Comparison of ENCODE assay signal across 9 cellular contexts in genomic region chr11:120326228-120326627, GRCh38. TPM values are rescaled to one million over a fixed set of nuclear protein-coding genes. Genes with fewer than 3 reads are reported as not detected.
DNase-seq lines count a peak whose midpoint lies in the region; ATAC-seq and TF ChIP-seq lines count a peak whose summit lies in the region.
"Had no signal": no experiment of that assay in that cellular context is flagged by ENCODE, and none has a peak within 500 bp of the region (broad histone marks: within the 10 kb centered on the region; RNA-seq: fewer than 3 reads in every experiment).

No MANE protein-coding gene starts in this region.

- intact Hi-C loops in gastrocnemius medialis (cut with DNase I; ENCODE audit: low total_unique reads) = loop anchor here (5.0 kb wide), 1 partner anchor 161 kb away; no protein-coding TSS in a partner anchor

- H3K23me2 ChIP-seq in H9 (ENCODE audit: insufficient read length, low read depth, low read length, poor library complexity, severe bottlenecking) = peaks cover 4% of the 10 kb centered on the region

- H3K27me3 Mint-ChIP-seq in H9 (ENCODE audit: low read depth) (peaks cover 5% of the 10 kb centered on the region), WTC11 (ENCODE audit: low read depth) (peaks cover 16% of the 10 kb centered on the region)

- H3K56ac ChIP-seq in H9 (ENCODE audit: insufficient read length, low read depth, low read length) = no peak overlapping the region

- H3K27me3 ChIP-seq in H9 (ENCODE audit: insufficient read depth, low read length) (no peaks in the 10 kb centered on the region), gastrocnemius medialis (peaks cover 0 to 17% (median 0%) of the 10 kb centered on the region in 3 donors)

- H2BK5ac ChIP-seq in H9 (ENCODE audit: insufficient read length, low read length) = no peak overlapping the region

- H3K36me3 ChIP-seq in gastrocnemius medialis = no peaks in the 10 kb centered on the region

- POLR2A ChIA-PET in WTC11 (lab: Charles Lee) = no interaction called here

- H2BK15ac ChIP-seq in H9 (ENCODE audit: low read depth, low read length) = no peak overlapping the region

- no peak overlapping the region for H3K18ac ChIP-seq in H9 (ENCODE audit: insufficient read length, low read depth, low read length)

- no peak overlapping the region for H4K5ac ChIP-seq in H9 (ENCODE audit: insufficient read length, low read depth, low read length)

- H3K4ac ChIP-seq in H9 (ENCODE audit: low read depth, low read length) = no peak overlapping the region

- CTCF ChIA-PET in WTC11 (lab: Charles Lee) = interaction anchor here (1.1 to 2.5 kb wide), 2 partner anchors 9 to 23 kb away, joined by 3 to 26 read pairs; partner anchors contain the start of gene ARHGEF12

- no peak overlapping the region for H2BK12ac ChIP-seq in H9 (ENCODE audit: insufficient read length, low read depth, low read length)

- H3K4me1 ChIP-seq in H9 (ENCODE audit: insufficient read depth, low read length) (0 out of 2 replicates have a peak, but pooled peaks cover 2% of the 10 kb centered on the region), gastrocnemius medialis (peaks cover 4 to 6% of the 10 kb centered on the region in 2 donors)

- H3K4me1 Mint-ChIP-seq in H9 (peaks cover 14 to 15% of the 10 kb centered on the region in 2 experiments), WTC11 (peaks cover 17% of the 10 kb centered on the region)

- ATAC-seq in WTC11 = no peak
- ATAC-seq in gastrocnemius medialis = peak in 1 of 2 donors; percentile 32
- ATAC-seq in HG02981 (IDR thresholded peaks at IDR 0.05; ENCODE audit: unreplicated experiment) = no peak

- no peak overlapping the region for H4K91ac ChIP-seq in H9 (ENCODE audit: insufficient read length, low read depth, low read length)

- TF ChIP-seq POLR2A in gastrocnemius medialis (IDR thresholded peaks at IDR 0.05) = no peak

- H3K27ac Mint-ChIP-seq in H9 (no peak overlapping the region), WTC11 (no peak overlapping the region)

- H3K23ac ChIP-seq in H9 (ENCODE audit: insufficient read length, low read depth, low read length) = no peak overlapping the region

- no peaks in the 10 kb centered on the region for H3K9me3 ChIP-seq in H9 (ENCODE audit: control insufficient read depth, low read depth, low read length)
- no peaks in the 10 kb centered on the region for H3K9me3 ChIP-seq in gastrocnemius medialis

- H3K27ac ChIP-seq in H9 (ENCODE audit: insufficient read length, low read depth, low read length) (no peak overlapping the region), gastrocnemius medialis (peak overlapping the region; percentile 66 to 85 (median 78))

- DNase-seq in H9 (no peak), WTC11 (ENCODE audit: low spot score) (no peak), glomerular visceral epithelial cell (ENCODE audit: extremely low spot score) (peak; percentile 39), gastrocnemius medialis (no peak), HT-29 (ENCODE audit: low spot score) (no peak), DMS114 treated with DMSO at 0.1 percent for 48 hours (lab: John Stamatoyannopoulos, UW; ENCODE audit: unreplicated experiment) (no peak), NAMALWA (ENCODE audit: low spot score) (no peak)
- DNase-seq: effector CD8-positive, alpha-beta T cell had no signal

- no CpG with 5 or more reads among the region's 3 CpGs for WGBS in H9 (ENCODE audit: extremely low coverage, insufficient read length, low lambda C conversion rate)

- H3K79me2 ChIP-seq in H9 (ENCODE audit: insufficient read depth, low read length) = no peaks in the 10 kb centered on the region

- peak overlapping the region in 3 of 4 donors; percentile 49 to 72 (median 53) for H3K4me3 ChIP-seq in gastrocnemius medialis

- H3K79me1 ChIP-seq in H9 (ENCODE audit: insufficient read depth, low read depth, low read length, poor library complexity, severe bottlenecking) = no peaks in the 10 kb centered on the region

- H3K36me3 Mint-ChIP-seq in H9 (ENCODE audit: insufficient read depth in 1 of 3, low read depth in 3 of 3) (peaks cover 9 to 22% (median 17%) of the 10 kb centered on the region in 3 experiments; a peak in 6 of 7 replicates), WTC11 (peaks cover 6% of the 10 kb centered on the region)

- no peak overlapping the region for H3K14ac ChIP-seq in H9 (ENCODE audit: insufficient read depth, low read length)

- H4K8ac ChIP-seq in H9 (replicated peaks; ENCODE audit: insufficient read length, low read depth, low read length) = no peak overlapping the region

- H2AFZ ChIP-seq in H9 (ENCODE audit: low read length) = no peak overlapping the region

- in situ Hi-C loops in gastrocnemius medialis (cut with MboI; ENCODE audit: low sequenced_read_pairs in 4 of 4) = loop anchor here in 2 of 4 donors (25.0 kb wide), 1 partner anchor 111 kb away; no protein-coding TSS in a partner anchor

- H4K20me1 ChIP-seq in H9 (ENCODE audit: control insufficient read depth, insufficient read depth, insufficient read length) = no peaks in the 10 kb centered on the region

- no peak overlapping the region for H3K9ac ChIP-seq in H9 (ENCODE audit: extremely low read depth, insufficient read length, low read length)

- H3K9me3 Mint-ChIP-seq in H9 (no peaks in the 10 kb centered on the region), WTC11 (peaks cover 3% of the 10 kb centered on the region; the same call in 1 of the 2 replicates)

- H3K4me2 ChIP-seq in H9 (ENCODE audit: insufficient read depth, insufficient read length, low read length) = peak overlapping the region; percentile 53

- H3T11ph ChIP-seq in H9 (ENCODE audit: low read length) = no peak overlapping the region

- TF ChIP-seq CTCF in H9 (conservative IDR thresholded peaks at IDR 0.05) (no peak), WTC11 (IDR thresholded peaks at IDR 0.05) (no peak), gastrocnemius medialis (IDR thresholded peaks at IDR 0.05 in 4 of 5, conservative IDR thresholded peaks at IDR 0.05 in 1 of 5) (no peak)

- no peak overlapping the region for H2AK5ac ChIP-seq in H9 (ENCODE audit: insufficient read length, low read length)

- no peak overlapping the region for H2BK20ac ChIP-seq in H9 (ENCODE audit: low read depth, low read length, poor library complexity, severe bottlenecking)

- H2BK120ac ChIP-seq in H9 (ENCODE audit: low read depth, low read length, poor library complexity, severe bottlenecking) = no peak overlapping the region

- H3K4me3 Mint-ChIP-seq in H9 (peak overlapping the region; percentile 78 to 89), WTC11 (peak overlapping the region; percentile 78)

TF ChIP-seq in WTC11, 78 proteins besides CTCF, POLR2A, EP300 and RAD21 (continues in another document):
- TF ChIP-seq TCF7 (CRISPR knock-in tag; IDR thresholded peaks at IDR 0.05; ENCODE audit: low read depth) (no peak), CREM (CRISPR knock-in tag; IDR thresholded peaks at IDR 0.05) (no peak), NFE2L1 (CRISPR knock-in tag; IDR thresholded peaks at IDR 0.05) (no peak), NFYB (CRISPR knock-in tag; conservative IDR thresholded peaks at IDR 0.05; ENCODE audit: low read depth) (no peak), ERG (CRISPR knock-in tag; IDR thresholded peaks at IDR 0.05) (no peak), ZNF532 (CRISPR knock-in tag; IDR thresholded peaks at IDR 0.05; ENCODE audit: borderline replicate concordance) (no peak), TEAD1 (CRISPR knock-in tag; IDR thresholded peaks at IDR 0.05) (no peak), FOXK1 (CRISPR knock-in tag; IDR thresholded peaks at IDR 0.05) (no peak)

RNA-seq across cellular contexts. Expression of gene TLCD5, which starts 1.1 kb away (rescaled TPM):
- total RNA-seq in H9 (2021) = 6.8 and 7.1 TPM in 2 replicates
- total RNA-seq in WTC11 (2021) = 8.2 to 10.2 TPM (median 8.3 TPM) in 3 replicates
- total RNA-seq in gastrocnemius medialis = 1 to 10 TPM in 1 of 4 donors, under 1 TPM in 3; 0.27 to 1.0 (median 0.70) TPM
- 0.38 and 0.44 TPM in 2 replicates for total RNA-seq in HT-29 (2014; rRNA removed; shearing (Covaris generic))

RNA-seq across cellular contexts. Expression of gene ARHGEF12, which starts 10.0 kb away (rescaled TPM):
- total RNA-seq in H9 (2021) (27.0 TPM in 2 replicates), WTC11 (2021) (32.0 to 35.8 TPM (median 32.2 TPM) in 3 replicates), gastrocnemius medialis (10 to 100 TPM; 52.9 to 77.3 (median 61.4) TPM)
- 44.7 and 45.1 TPM in 2 replicates for total RNA-seq in HT-29 (2014; rRNA removed; shearing (Covaris generic))
